Comparison of ENCODE assay signal across 8 cellular contexts in genomic region chr16:11560701-11561439, GRCh38. TPM values are rescaled to one million over a fixed set of nuclear protein-coding genes. Genes with fewer than 3 reads are reported as not detected.
A peak's percentile ranks its signal among the peaks of the same experiment; 100 is the strongest.
DNase-seq lines count a peak whose midpoint lies in the region; ATAC-seq and TF ChIP-seq lines count a peak whose summit lies in the region.

No MANE protein-coding gene starts in this region.

- no peaks in the 10 kb centered on the region for H3K9me3 Mint-ChIP-seq in neural crest cell

- no peaks in the 10 kb centered on the region for H3K27me3 Mint-ChIP-seq in neural crest cell (ENCODE audit: low read depth)

- TF ChIP-seq CTCF in dorsolateral prefrontal cortex (IDR thresholded peaks at IDR 0.05 in 54 of 56, conservative IDR thresholded peaks at IDR 0.05 in 2 of 56; ENCODE audit: low read depth in 1 of 56, partially characterized antibody in 56 of 56) = no peak
- TF ChIP-seq CTCF in neural crest cell (conservative IDR thresholded peaks at IDR 0.05) = no peak
- TF ChIP-seq CTCF in uterus (IDR thresholded peaks at IDR 0.05) = no peak

- H3K9me3 ChIP-seq in BLaER1 (peaks cover 8% of the 10 kb centered on the region), uterus (no peaks in the 10 kb centered on the region)

- H3K27ac Mint-ChIP-seq in neural crest cell (ENCODE audit: unreplicated experiment) = peak overlapping the region; percentile 96

- peaks cover 48% of the 10 kb centered on the region for H3K4me1 Mint-ChIP-seq in neural crest cell

- H3K27me3 ChIP-seq in BLaER1 = 0 out of 2 replicates have a peak, but pooled peaks cover 5% of the 10 kb centered on the region
- H3K27me3 ChIP-seq in dorsolateral prefrontal cortex = no peaks in the 10 kb centered on the region
- H3K27me3 ChIP-seq in uterus = no peaks in the 10 kb centered on the region

- H3K36me3 ChIP-seq in BLaER1 (peaks cover 7% of the 10 kb centered on the region), uterus (no peaks in the 10 kb centered on the region)

- ATAC-seq in GM21515 (IDR thresholded peaks at IDR 0.05; ENCODE audit: unreplicated experiment) = no peak
- ATAC-seq in GM21447 (IDR thresholded peaks at IDR 0.05; ENCODE audit: unreplicated experiment) = no peak

- DNase-seq in activated CD4-positive, alpha-beta T cell treated with anti-CD3 and anti-CD28 coated beads for 1 hour = peak; percentile 40
- DNase-seq in dorsolateral prefrontal cortex (no peak), neural crest cell (ENCODE audit: low read depth, low spot score) (no peak), uterus (peak; percentile 63 to 68), cerebellar cortex (ENCODE audit: low spot score) (no peak)

- intact Hi-C loops in dorsolateral prefrontal cortex (cut with DNase I) = no loop called here
- intact Hi-C loops in uterus (cut with DNase I; ENCODE audit: low total_unique reads) = no loop called here

- H3K36me3 Mint-ChIP-seq in neural crest cell (ENCODE audit: low read depth) = peaks cover 11% of the 10 kb centered on the region

- H3K4me3 ChIP-seq in BLaER1 = peak overlapping the region; percentile 20; the same call in 1 of the 2 replicates
- no peak overlapping the region for H3K4me3 ChIP-seq in dorsolateral prefrontal cortex
- H3K4me3 ChIP-seq in uterus = peak overlapping the region in 1 of 2 donors; percentile 5

- no peak overlapping the region for H3K4me3 Mint-ChIP-seq in neural crest cell

- no peak overlapping the region for H3K27ac ChIP-seq in BLaER1
- peak overlapping the region in 43 of 59 donors; percentile 0 to 99 (median 44) for H3K27ac ChIP-seq in dorsolateral prefrontal cortex
- peak overlapping the region; percentile 81 to 92 for H3K27ac ChIP-seq in uterus

- peak overlapping the region; percentile 32 for H3K9ac ChIP-seq in BLaER1

- peak overlapping the region; percentile 85 for H3K4me2 ChIP-seq in BLaER1

- H3K4me1 ChIP-seq in BLaER1 (peaks cover 67% of the 10 kb centered on the region), uterus (peaks cover 0 to 16% of the 10 kb centered on the region in 2 donors)

- H4K20me1 ChIP-seq in BLaER1 = peaks cover 69% of the 10 kb centered on the region

- peak in 1 of 2 donors; percentile 17 for TF ChIP-seq POLR2A in uterus (IDR thresholded peaks at IDR 0.05)

RNA-seq across cellular contexts. Expression of gene LITAF, which starts 25.8 kb away (rescaled TPM):
- total RNA-seq in dorsolateral prefrontal cortex (100 to 1,000 TPM in 7 of 120 experiments, 10 to 100 TPM in 113; 14.7 to 172 (median 49.8) TPM), neural crest cell (62.9 and 69.7 TPM in 2 replicates), uterus (100 to 1,000 TPM in 1 of 4 donors, 10 to 100 TPM in 3; 46.9 to 163 (median 73.2) TPM)

Comparison
In these comparisons a context has a peak if more than half of its experiments do, and no peak if none do; other contexts are left out.
1. DNase-seq: peak in activated CD4-positive, alpha-beta T cell treated with anti-CD3 and anti-CD28 coated beads for 1 hour (single experiment) and uterus (2 of 2); none in dorsolateral prefrontal cortex (0 of 10), neural crest cell (single experiment) and cerebellar cortex (single experiment).